ENCODE assay signal across 17 cellular contexts in the genomic region with DNA sequence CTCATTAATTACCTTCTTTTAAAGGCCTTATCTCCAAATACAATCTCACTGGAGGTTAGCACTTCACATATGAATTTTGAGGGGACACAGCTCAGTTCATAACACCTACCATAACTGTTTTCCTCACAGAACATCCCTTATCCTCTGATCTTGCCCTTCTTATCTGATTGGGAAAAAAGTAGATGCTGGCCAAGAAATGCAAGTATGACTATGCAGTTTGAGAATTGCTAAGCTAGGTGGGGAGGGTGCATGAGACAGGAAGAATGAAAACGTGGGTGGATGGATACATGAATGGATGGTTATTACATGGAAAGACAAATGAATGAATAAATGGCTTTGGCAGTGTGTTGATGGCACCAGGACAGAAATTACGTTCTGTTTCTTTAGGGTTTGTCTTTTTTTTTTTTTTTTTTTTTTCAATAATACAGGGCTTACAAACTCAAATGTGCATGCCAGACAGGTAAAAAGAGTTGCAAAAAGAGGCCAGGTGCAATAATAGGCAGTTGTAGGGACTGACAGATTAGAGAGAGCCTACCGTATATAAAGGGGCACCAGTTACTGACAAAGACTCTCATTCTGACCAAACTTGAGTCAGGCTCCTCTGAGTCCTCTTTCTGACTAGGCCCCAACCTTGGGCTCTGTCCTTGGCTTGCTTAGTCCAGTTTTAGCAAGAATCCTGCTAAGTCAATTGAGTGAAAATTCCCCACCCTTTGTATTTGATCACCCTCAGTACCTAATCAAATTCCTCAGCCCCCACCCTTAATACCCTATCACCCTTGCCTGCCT.
DNase-seq lines count a peak whose midpoint lies in the region; ATAC-seq and TF ChIP-seq lines count a peak whose summit lies in the region.
"Had no signal": no experiment of that assay in that cellular context is flagged by ENCODE, and none has a peak within 500 bp of the region (broad histone marks: within the 10 kb centered on the region; RNA-seq: fewer than 3 reads in every experiment).

No MANE protein-coding gene starts in this region.

- no peak overlapping the region for H3K14ac ChIP-seq in neuronal stem cell (ENCODE audit: low read length)

- no peaks in the 10 kb centered on the region for H3K79me2 ChIP-seq in osteoblast (ENCODE audit: insufficient read depth, low read length)

- WGBS in body of pancreas, 2 donors, result 65 to 77% methylated on average over 3 of the region's 3 CpGs
- no CpG with 5 or more reads among the region's 3 CpGs for WGBS in neuronal stem cell (ENCODE audit: extremely low coverage in 2 of 2, insufficient read length in 2 of 2, insufficient replicate concordance in 1 of 2), 2 donors

- H3K4ac ChIP-seq in neuronal stem cell (ENCODE audit: low read length), result no peak overlapping the region

- no peak for TF ChIP-seq POLR2A in body of pancreas (IDR thresholded peaks at IDR 0.05)

- no peak overlapping the region for H2BK12ac ChIP-seq in neuronal stem cell (ENCODE audit: low read length)

- H3K36me3 ChIP-seq in body of pancreas (replicated peaks in 1 of 2; ENCODE audit: insufficient read depth in 1 of 2, low read depth in 2 of 2) (no peaks in the 10 kb centered on the region), osteoblast (ENCODE audit: insufficient read depth, low read length) (no peaks in the 10 kb centered on the region), neuronal stem cell (replicated peaks in 1 of 2; ENCODE audit: control insufficient read depth in 2 of 2, insufficient read depth in 2 of 2, low read length in 2 of 2) (no peaks in the 10 kb centered on the region), tibial artery (no peaks in the 10 kb centered on the region)
- H3K36me3 ChIP-seq: stomach had no signal

- H3K4me3 ChIP-seq in body of pancreas (no peak overlapping the region), osteoblast (ENCODE audit: insufficient read depth, low read length) (no peak overlapping the region), neuronal stem cell (ENCODE audit: low read length in 2 of 2) (no peak overlapping the region), tibial artery (no peak overlapping the region)
- H3K4me3 ChIP-seq: stomach had no signal

- no peaks in the 10 kb centered on the region for H3K79me1 ChIP-seq in neuronal stem cell (ENCODE audit: low read depth, low read length)

- intact Hi-C loops in body of pancreas (cut with DNase I), result no loop called here
- intact Hi-C loops in tibial artery (cut with DNase I; ENCODE audit: low total_unique reads), result no loop called here

- H2BK120ac ChIP-seq in neuronal stem cell (ENCODE audit: low read depth, low read length), result no peak overlapping the region

- H3K4me2 ChIP-seq in osteoblast (ENCODE audit: insufficient read depth, low read length) (peak overlapping the region; percentile 2), neuronal stem cell (ENCODE audit: insufficient read depth, low read length, poor library complexity, severe bottlenecking) (no peak overlapping the region)

- no peak overlapping the region for H3K18ac ChIP-seq in neuronal stem cell (ENCODE audit: low read length)

- no peaks in the 10 kb centered on the region for H4K20me1 ChIP-seq in osteoblast (ENCODE audit: insufficient read depth, low read length)

- H2AFZ ChIP-seq in osteoblast (ENCODE audit: low read length), result no peak overlapping the region
- H2AFZ ChIP-seq in neuronal stem cell (ENCODE audit: low read length), result no peak overlapping the region

- ATAC-seq in body of pancreas (no peak), HG03196 (IDR thresholded peaks at IDR 0.05; ENCODE audit: unreplicated experiment) (no peak)
- ATAC-seq: left colon had no signal

- H2BK15ac ChIP-seq in neuronal stem cell (ENCODE audit: low read length), result no peak overlapping the region

- H4K8ac ChIP-seq in neuronal stem cell (ENCODE audit: low read depth, low read length), result no peak overlapping the region

- no peak overlapping the region for H4K91ac ChIP-seq in neuronal stem cell (ENCODE audit: low read depth, low read length, poor library complexity)

- TF ChIP-seq CTCF in body of pancreas (IDR thresholded peaks at IDR 0.05) (no peak), osteoblast (IDR thresholded peaks at IDR 0.05; ENCODE audit: extremely low read depth, low read depth, low read length) (no peak), tibial artery (IDR thresholded peaks at IDR 0.05) (no peak)

- no peaks in the 10 kb centered on the region for H3K9me3 ChIP-seq in body of pancreas
- no peaks in the 10 kb centered on the region for H3K9me3 ChIP-seq in osteoblast (ENCODE audit: low read depth, low read length)
- H3K9me3 ChIP-seq in neuronal stem cell (replicated peaks in 1 of 2; ENCODE audit: control insufficient read depth in 2 of 2, insufficient read depth in 1 of 2, low read depth in 1 of 2, low read length in 2 of 2), result no peaks in the 10 kb centered on the region
- no peaks in the 10 kb centered on the region for H3K9me3 ChIP-seq in tibial artery
- H3K9me3 ChIP-seq: stomach had no signal

- H3K4me1 ChIP-seq in body of pancreas, result peaks cover 57% of the 10 kb centered on the region
- H3K4me1 ChIP-seq in osteoblast (ENCODE audit: insufficient read depth, low read length), result peaks cover 18% of the 10 kb centered on the region
- H3K4me1 ChIP-seq in neuronal stem cell (ENCODE audit: control insufficient read depth in 2 of 2, insufficient read depth in 1 of 2, low read depth in 1 of 2, low read length in 2 of 2), result peaks cover 4 to 10% of the 10 kb centered on the region in 2 donors
- peaks cover 0 to 11% (median 2%) of the 10 kb centered on the region in 4 donors for H3K4me1 ChIP-seq in tibial artery

- H2AK5ac ChIP-seq in neuronal stem cell (ENCODE audit: low read depth, low read length), result no peak overlapping the region

- H3K27me3 ChIP-seq in body of pancreas, result no peaks in the 10 kb centered on the region
- no peaks in the 10 kb centered on the region for H3K27me3 ChIP-seq in osteoblast (ENCODE audit: insufficient read depth, low read length)
- H3K27me3 ChIP-seq in neuronal stem cell (ENCODE audit: control insufficient read depth in 3 of 3, insufficient read depth in 3 of 3, low read depth in 1 of 3, low read length in 3 of 3), result peaks cover 0 to under 1% (median 0%) of the 10 kb centered on the region in 3 experiments
- no peaks in the 10 kb centered on the region for H3K27me3 ChIP-seq in tibial artery
- H3K27me3 ChIP-seq: stomach had no signal

- no peak overlapping the region for H3K9ac ChIP-seq in neuronal stem cell (ENCODE audit: low read depth, low read length, poor library complexity)

- H3K27ac ChIP-seq in body of pancreas (peak overlapping the region; percentile 75 to 90 (median 87)), osteoblast (ENCODE audit: low read depth, low read length) (peak overlapping the region; percentile 73), neuronal stem cell (replicated peaks; ENCODE audit: low read length) (no peak overlapping the region), tibial artery (no peak overlapping the region)

- no peak overlapping the region for H3K23ac ChIP-seq in neuronal stem cell (ENCODE audit: low read depth, low read length, poor library complexity)

- DNase-seq in Daoy (ENCODE audit: low read depth) (peak; percentile 43), M059J (ENCODE audit: low read depth) (peak; percentile 76), body of pancreas (no peak), osteoblast (ENCODE audit: insufficient read length, low spot score, missing footprints) (peak; percentile 93), neuronal stem cell (ENCODE audit: low spot score) (no peak), NCI-H2171 (lab: John Stamatoyannopoulos, UW) (no peak), tibial artery (no peak)
- DNase-seq: activated CD4-positive, alpha-beta T cell treated with anti-CD3 and anti-CD28 coated beads for 4 hours; activated effector memory CD4-positive, alpha-beta T cell treated with anti-CD3 and anti-CD28 coated beads, Interleukin-2, amount 50 U/mL, for 16 hours; head of caudate nucleus; left colon; NCI-H1092; OCI-M1; right cardiac atrium; stomach; T-helper 1 cell had no signal

- no peak overlapping the region for H2BK5ac ChIP-seq in neuronal stem cell (ENCODE audit: low read length)

Comparison
In these comparisons a context has a peak if more than half of its experiments do, and no peak if none do; other contexts are left out.
1. DNase-seq: peak in Daoy (single experiment), M059J (single experiment) and osteoblast (single experiment); none in body of pancreas (0 of 4), neuronal stem cell (single experiment), NCI-H2171 (single experiment) and tibial artery (0 of 2).
2. H3K27ac ChIP-seq: peak in body of pancreas (4 of 4) and osteoblast (single experiment); none in neuronal stem cell (single experiment) and tibial artery (0 of 2).